In the genomic region with DNA sequence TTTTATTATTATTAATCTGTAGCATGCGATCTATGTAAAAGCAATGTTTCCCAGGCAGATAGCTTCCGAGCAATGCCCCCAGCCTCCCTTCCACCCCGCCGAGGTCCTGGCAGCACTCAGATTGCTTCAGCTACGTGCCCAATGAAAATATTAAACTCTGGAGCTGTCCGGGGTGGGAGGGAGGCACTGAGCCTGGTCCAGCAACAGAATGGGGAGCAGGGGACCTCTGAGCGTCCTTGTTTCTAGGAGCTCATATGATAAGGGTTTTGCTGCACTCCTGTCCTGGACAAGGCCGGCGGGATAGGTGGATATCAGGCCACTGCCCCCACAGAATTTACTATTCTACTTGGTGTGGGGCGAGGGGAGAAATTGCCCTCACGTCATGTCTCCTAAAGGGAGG, we compare ENCODE assay signal across 8 cellular contexts. TPM values are rescaled to one million over a fixed set of nuclear protein-coding genes. Genes with fewer than 3 reads are reported as not detected.
DNase-seq lines count a peak whose midpoint lies in the region; ATAC-seq and TF ChIP-seq lines count a peak whose summit lies in the region.

No MANE protein-coding gene starts in this region.

- intact Hi-C loops in CD4-positive, alpha-beta T cell (cut with DNase I, micrococcal nuclease) = loop anchor here in 1 of 2 experiments (2.0 to 5.0 kb wide), 3 partner anchors 31 to 72 kb away; no protein-coding TSS in a partner anchor

- TF ChIP-seq CTCF in CD4-positive, alpha-beta T cell (IDR thresholded peaks at IDR 0.05) = no peak
- no peak for TF ChIP-seq CTCF in endothelial cell (IDR thresholded peaks at IDR 0.05; ENCODE audit: unreplicated experiment)

- H3K36me3 ChIP-seq in neuronal stem cell (replicated peaks in 1 of 2; ENCODE audit: control insufficient read depth in 2 of 2, insufficient read depth in 2 of 2, low read length in 2 of 2) = no peaks in the 10 kb centered on the region

- H3K9me3 ChIP-seq in CD4-positive, alpha-beta T cell (ENCODE audit: control insufficient read depth, low read length) = no peaks in the 10 kb centered on the region
- H3K9me3 ChIP-seq in neuronal stem cell (replicated peaks in 1 of 2; ENCODE audit: control insufficient read depth in 2 of 2, insufficient read depth in 1 of 2, low read depth in 1 of 2, low read length in 2 of 2) = no peaks in the 10 kb centered on the region

- no peak overlapping the region for H3K4me3 ChIP-seq in neuronal stem cell (ENCODE audit: low read length in 2 of 2)

- H4K91ac ChIP-seq in neuronal stem cell (ENCODE audit: low read depth, low read length, poor library complexity) = no peak overlapping the region

- H2BK120ac ChIP-seq in neuronal stem cell (ENCODE audit: low read depth, low read length) = no peak overlapping the region

- H3K4ac ChIP-seq in neuronal stem cell (ENCODE audit: low read length) = no peak overlapping the region

- peaks cover 15% of the 10 kb centered on the region for H3K36me3 Mint-ChIP-seq in CD4-positive, alpha-beta T cell (ENCODE audit: low read depth)
- H3K36me3 Mint-ChIP-seq in endothelial cell (ENCODE audit: low read depth, unreplicated experiment) = no peaks in the 10 kb centered on the region

- H3K9me3 Mint-ChIP-seq in CD4-positive, alpha-beta T cell = no peaks in the 10 kb centered on the region
- H3K9me3 Mint-ChIP-seq in endothelial cell (ENCODE audit: unreplicated experiment) = no peaks in the 10 kb centered on the region

- no peaks in the 10 kb centered on the region for H3K27me3 Mint-ChIP-seq in CD4-positive, alpha-beta T cell
- H3K27me3 Mint-ChIP-seq in endothelial cell (ENCODE audit: unreplicated experiment) = peaks cover 1% of the 10 kb centered on the region

- no peak overlapping the region for H2BK15ac ChIP-seq in neuronal stem cell (ENCODE audit: low read length)

- H3K27ac Mint-ChIP-seq in CD4-positive, alpha-beta T cell = peak overlapping the region; percentile 99
- no peak overlapping the region for H3K27ac Mint-ChIP-seq in endothelial cell (ENCODE audit: unreplicated experiment)

- no peak overlapping the region for H3K23ac ChIP-seq in neuronal stem cell (ENCODE audit: low read depth, low read length, poor library complexity)

- H3K4me1 ChIP-seq in neuronal stem cell (ENCODE audit: control insufficient read depth in 2 of 2, insufficient read depth in 1 of 2, low read depth in 1 of 2, low read length in 2 of 2) = peaks cover 4 to 10% of the 10 kb centered on the region in 2 donors

- DNase-seq in CD4-positive, alpha-beta T cell = no peak
- DNase-seq in NCI-H345 (lab: John Stamatoyannopoulos, UW) (peak; percentile 15), endothelial cell (ENCODE audit: low spot score) (no peak), neuronal stem cell (ENCODE audit: low spot score) (no peak), GM19240 (ENCODE audit: insufficient read length, low spot score) (no peak)
- DNase-seq in stimulated activated CD4-positive, alpha-beta T cell treated with anti-CD3 and anti-CD28 coated beads, Interleukin-15, amount 100 ng/mL, for 24 hours = no peak

- peak overlapping the region; percentile 96 for H2AFZ ChIP-seq in neuronal stem cell (ENCODE audit: low read length)

- no peak overlapping the region for H4K8ac ChIP-seq in neuronal stem cell (ENCODE audit: low read depth, low read length)

- no CpG with 5 or more reads among the region's 11 CpGs for WGBS in neuronal stem cell (ENCODE audit: extremely low coverage in 2 of 2, insufficient read length in 2 of 2, insufficient replicate concordance in 1 of 2), 2 donors

- no peaks in the 10 kb centered on the region for H3K27me3 ChIP-seq in CD4-positive, alpha-beta T cell (ENCODE audit: control insufficient read depth, insufficient read depth, low read length)
- H3K27me3 ChIP-seq in neuronal stem cell (ENCODE audit: control insufficient read depth in 3 of 3, insufficient read depth in 3 of 3, low read depth in 1 of 3, low read length in 3 of 3) = peaks cover 12 to 33% (median 24%) of the 10 kb centered on the region in 3 experiments

- H2BK5ac ChIP-seq in neuronal stem cell (ENCODE audit: low read length) = no peak overlapping the region

- no peak overlapping the region for H3K9ac ChIP-seq in neuronal stem cell (ENCODE audit: low read depth, low read length, poor library complexity)

- H2AK5ac ChIP-seq in neuronal stem cell (ENCODE audit: low read depth, low read length) = no peak overlapping the region

- POLR2A ChIA-PET in CD4-positive, alpha-beta T cell (lab: Charles Lee) = interaction anchor here (0.9 to 2.2 kb wide), 5 partner anchors 9 to 84 kb away, joined by 3 to 10 read pairs (median 4); partner anchors contain the start of gene CDK1

- CTCF ChIA-PET in CD4-positive, alpha-beta T cell (lab: Charles Lee) = interaction anchor here (0.9 kb wide), 2 partner anchors 37 to 55 kb away, joined by 3 read pairs; no protein-coding TSS in a partner anchor

- H3K18ac ChIP-seq in neuronal stem cell (ENCODE audit: low read length) = no peak overlapping the region

- H3K4me3 Mint-ChIP-seq in CD4-positive, alpha-beta T cell = peak overlapping the region; percentile 82
- H3K4me3 Mint-ChIP-seq in endothelial cell (ENCODE audit: unreplicated experiment) = peak overlapping the region; percentile 56

- ATAC-seq in CD4-positive, alpha-beta T cell (ENCODE audit: poor library complexity) = no peak
- ATAC-seq in HG02588 (IDR thresholded peaks at IDR 0.05; ENCODE audit: unreplicated experiment) (no peak), HG02981 (IDR thresholded peaks at IDR 0.05; ENCODE audit: unreplicated experiment) (no peak)

- H2BK12ac ChIP-seq in neuronal stem cell (ENCODE audit: low read length) = no peak overlapping the region

- no peak overlapping the region for H3K14ac ChIP-seq in neuronal stem cell (ENCODE audit: low read length)

- peaks cover 44% of the 10 kb centered on the region for H3K4me1 Mint-ChIP-seq in CD4-positive, alpha-beta T cell (ENCODE audit: low read depth)
- H3K4me1 Mint-ChIP-seq in endothelial cell (ENCODE audit: unreplicated experiment) = peaks cover 8% of the 10 kb centered on the region

- H3K27ac ChIP-seq in CD4-positive, alpha-beta T cell (ENCODE audit: low read depth, low read length) = no peak overlapping the region
- no peak overlapping the region for H3K27ac ChIP-seq in neuronal stem cell (replicated peaks; ENCODE audit: low read length)

- H3K4me2 ChIP-seq in neuronal stem cell (ENCODE audit: insufficient read depth, low read length, poor library complexity, severe bottlenecking) = no peak overlapping the region

- H3K79me1 ChIP-seq in neuronal stem cell (ENCODE audit: low read depth, low read length) = no peaks in the 10 kb centered on the region

RNA-seq across cellular contexts. Expression of gene CDK1, which starts 44.5 kb away (rescaled TPM):
- 1 to 10 TPM in 1 of 2 experiments, under 1 TPM in 1; 0.75 to 1.1 TPM for total RNA-seq in CD4-positive, alpha-beta T cell
- total RNA-seq in endothelial cell (ENCODE audit: unreplicated experiment) = 14.8 TPM
- polyA plus RNA-seq in neuronal stem cell (2013, experiment 1 of 2) = 134 TPM
- polyA plus RNA-seq in neuronal stem cell (2013, experiment 2 of 2) = 136 TPM
